ENCODE assay signal across 31 cellular contexts in genomic region chr19:53082929-53083328, GRCh38. TPM values are rescaled to one million over a fixed set of nuclear protein-coding genes. Genes with fewer than 3 reads are reported as not detected.
"Had no signal": no experiment of that assay in that cellular context is flagged by ENCODE, and none has a peak within 500 bp of the region (broad histone marks: within the 10 kb centered on the region; RNA-seq: fewer than 3 reads in every experiment).

No MANE protein-coding gene starts in this region.

- DNase-seq: stimulated activated CD4-positive, alpha-beta T cell treated with anti-CD3 and anti-CD28 coated beads, Interleukin-2, amount 100 ng/mL, for 48 hours; stimulated activated CD4-positive, alpha-beta T cell treated with anti-CD3 and anti-CD28 coated beads, Interleukin-4, amount 100 ng/mL, for 1 hour; stimulated activated CD4-positive, alpha-beta T cell treated with anti-CD3 and anti-CD28 coated beads, Interleukin-4, amount 100 ng/mL, for 24 hours; stimulated activated CD4-positive, alpha-beta T cell treated with anti-CD3 and anti-CD28 coated beads, Interleukin-4, amount 100 ng/mL, for 4 hours; stimulated activated CD8-positive, alpha-beta memory T cell treated with anti-CD3 and anti-CD28 coated beads, Interleukin-4, amount 100 ng/mL, for 48 hours; stimulated activated naive B cell treated with anti-CD40 and anti-IgM and Interleukin-4, amounts not matched to agents 10 μg/mL and 1 μg/mL and 100 μg/mL, for 72 hours; stimulated activated naive CD4-positive, alpha-beta T cell; stimulated activated naive CD4-positive, alpha-beta T cell treated with Interleukin-2 at 50 U/mL for 16 hours; stimulated activated naive CD8-positive, alpha-beta T cell treated with anti-CD3 and anti-CD28 coated beads, Interleukin-15, amount 100 ng/mL, for 72 hours; stimulated activated naive CD8-positive, alpha-beta T cell treated with anti-CD3 and anti-CD28 coated beads, Interleukin-15, Interleukin-2, amounts not matched to agents 100 U/mL and 50 U/mL, for 24 hours; stomach; substantia nigra; testis; thyroid gland; tibial artery; transverse colon; trophoblast cell; upper lobe of left lung; upper lobe of right lung; uterus had no signal

- H3K27me3 ChIP-seq: stomach, suprapubic skin, testis, thyroid gland, tibial artery, tibial nerve, transverse colon, upper lobe of left lung, upper lobe of right lung, uterus, vagina had no signal

- H3K36me3 ChIP-seq: uterus had no signal

- FAIRE-seq: urothelium cell line had no signal

- H3K9me3 ChIP-seq: testis, thoracic aorta, thyroid gland, vagina had no signal

- H3K27ac ChIP-seq: stomach, suprapubic skin, testis, thoracic aorta, thyroid gland, tibial artery, tibial nerve, transverse colon, upper lobe of left lung, upper lobe of right lung, uterus, vagina had no signal

- H3K4me1 ChIP-seq: stomach, suprapubic skin, thyroid gland, tibial artery, tibial nerve, transverse colon, upper lobe of right lung, uterus, vagina had no signal

- ATAC-seq: stimulated activated effector memory CD8-positive, alpha-beta T cell treated with anti-CD3 and anti-CD28 coated beads, Interleukin-12 subunit alpha, Interleukin-12 subunit beta, amount 100 ng/mL, for 72 hours; stimulated activated memory B cell treated with anti-CD40 and anti-IgM and Interleukin-4, amounts not matched to agents 10 μg/mL and 1 μg/mL and 100 μg/mL, for 72 hours; stimulated activated naive B cell treated with anti-CD40 and anti-IgM and Interleukin-4, amounts not matched to agents 10 μg/mL and 1 μg/mL and 100 μg/mL, for 72 hours; stimulated activated naive CD8-positive, alpha-beta T cell treated with anti-CD3 and anti-CD28 coated beads, Interleukin-15, amount 100 ng/mL, for 72 hours; stimulated activated naive CD8-positive, alpha-beta T cell treated with anti-CD3 and anti-CD28 coated beads, Interleukin-15, Interleukin-2, amounts not matched to agents 100 U/mL and 50 U/mL, for 24 hours; upper lobe of right lung had no signal

- H3K4me3 ChIP-seq: stomach, suprapubic skin, testis, thoracic aorta, thyroid gland, tibial artery, tibial nerve, transverse colon, upper lobe of left lung, upper lobe of right lung, uterus, vagina had no signal

RNA-seq across cellular contexts. Expression of gene ERVV-2, which starts 38.4 kb away (rescaled TPM):
- total RNA-seq: stomach, subcutaneous adipose tissue, suprapubic skin, temporal lobe, testis, thoracic aorta, tibial nerve, transverse colon, upper lobe of left lung, upper lobe of right lung, ureter, urinary bladder, uterus, vagina had no signal
- polyA plus RNA-seq: stomach, urinary bladder had no signal
